Comparison of ENCODE assay signal across 18 cellular contexts in genomic region chr20:23060629-23061028, GRCh38. TPM values are rescaled to one million over a fixed set of nuclear protein-coding genes. Genes with fewer than 3 reads are reported as not detected.
DNase-seq lines count a peak whose midpoint lies in the region; ATAC-seq lines count a peak whose summit lies in the region.
"Had no signal": no experiment of that assay in that cellular context is flagged by ENCODE, and none has a peak within 500 bp of the region (broad histone marks: within the 10 kb centered on the region; RNA-seq: fewer than 3 reads in every experiment).

No MANE protein-coding gene starts in this region.

- H4K8ac ChIP-seq in mesendoderm (ENCODE audit: low read depth, low read length): no peak overlapping the region

- H3K9ac ChIP-seq in mesendoderm (ENCODE audit: low read length) (no peak overlapping the region), skeletal muscle tissue (ENCODE audit: low read depth in 1 of 3, low read length in 3 of 3) (no peak overlapping the region)

- H3K4ac ChIP-seq in mesendoderm (ENCODE audit: low read depth, low read length): no peak overlapping the region

- H4K5ac ChIP-seq in mesendoderm (ENCODE audit: low read length): no peak overlapping the region

- H2AK5ac ChIP-seq in mesendoderm (ENCODE audit: low read length): no peak overlapping the region

- peak overlapping the region; percentile 32 for H3K18ac ChIP-seq in mesendoderm (ENCODE audit: low read length)

- no peaks in the 10 kb centered on the region for H3K9me3 ChIP-seq in skeletal muscle tissue (ENCODE audit: control insufficient read depth in 3 of 3, low read length in 3 of 3)
- H3K9me3 ChIP-seq: BE2C, HAP-1 had no signal

- H3K4me2 ChIP-seq in mesendoderm (ENCODE audit: low read length): no peak overlapping the region

- H3K23ac ChIP-seq in mesendoderm (ENCODE audit: low read length): no peak overlapping the region

- no peak overlapping the region for H2BK15ac ChIP-seq in mesendoderm (replicated peaks; ENCODE audit: low read depth)

- ATAC-seq in HG03520 (IDR thresholded peaks at IDR 0.05; ENCODE audit: unreplicated experiment): no peak

- H3K79me2 ChIP-seq in mesendoderm (ENCODE audit: control insufficient read depth, insufficient read depth, low read length): no peaks in the 10 kb centered on the region

- H2BK120ac ChIP-seq in mesendoderm (ENCODE audit: low read depth, low read length): no peak overlapping the region

- H3K4me3 ChIP-seq in mesendoderm (ENCODE audit: low read length) (no peak overlapping the region), skeletal muscle tissue (ENCODE audit: low read length in 3 of 3) (no peak overlapping the region)
- H3K4me3 ChIP-seq: HAP-1, SK-N-MC had no signal

- H3K79me1 ChIP-seq in mesendoderm (ENCODE audit: low read length): no peaks in the 10 kb centered on the region

- H3K56ac ChIP-seq in mesendoderm (ENCODE audit: low read length): no peak overlapping the region

- no peak overlapping the region for H3K27ac ChIP-seq in mesendoderm (ENCODE audit: low read depth, low read length)
- peak overlapping the region; percentile 70 for H3K27ac ChIP-seq in skeletal muscle tissue (ENCODE audit: low read depth, low read length)
- H3K27ac ChIP-seq: SK-N-MC had no signal

- no peaks in the 10 kb centered on the region for H3K36me3 ChIP-seq in mesendoderm (ENCODE audit: control insufficient read depth, insufficient read depth, low read length)
- no peaks in the 10 kb centered on the region for H3K36me3 ChIP-seq in skeletal muscle tissue (ENCODE audit: control insufficient read depth in 3 of 3, insufficient read depth in 3 of 3, low read length in 3 of 3)
- H3K36me3 ChIP-seq: BE2C, HAP-1 had no signal

- no CpG with 5 or more reads among the region's 4 CpGs for WGBS in mesendoderm (ENCODE audit: extremely low coverage, insufficient coverage, low lambda C conversion rate)

- H3K27me3 ChIP-seq in mesendoderm (ENCODE audit: insufficient read depth, low read length, poor library complexity) (no peaks in the 10 kb centered on the region), skeletal muscle tissue (ENCODE audit: control insufficient read depth in 3 of 3, insufficient read depth in 3 of 3, low read length in 3 of 3) (no peaks in the 10 kb centered on the region)
- H3K27me3 ChIP-seq: BE2C had no signal

- peak; percentile 17 for DNase-seq in H4 (ENCODE audit: low spot score)
- peak; percentile 58 for DNase-seq in amniotic epithelial cell (ENCODE audit: low read depth)
- no peak for DNase-seq in mesendoderm
- DNase-seq in DMS153 (lab: John Stamatoyannopoulos, UW): no peak
- DNase-seq in anterior cingulate cortex (lab: John Stamatoyannopoulos, UW): no peak
- DNase-seq in NOMO-1 (lab: John Stamatoyannopoulos, UW; ENCODE audit: unreplicated experiment in 2 of 2): no peak
- DNase-seq: BE2C, DMS 273 treated with DMSO at 0.1 percent for 48 hours, IMR-90, NCI-H1436, NCI-H2081, NCI-H524 had no signal

- no peak overlapping the region for H2BK5ac ChIP-seq in mesendoderm (ENCODE audit: low read length)

- H3K4me1 ChIP-seq in mesendoderm (ENCODE audit: control insufficient read depth, low read depth, low read length) (peaks cover 3% of the 10 kb centered on the region), skeletal muscle tissue (ENCODE audit: control insufficient read depth in 3 of 3, insufficient read depth in 3 of 3, low read length in 3 of 3) (peaks cover 21 to 38% (median 27%) of the 10 kb centered on the region in 3 donors)
- H3K4me1 ChIP-seq: BE2C, HAP-1 had no signal

RNA-seq across cellular contexts. Expression of gene THBD, which starts 11.2 kb away (rescaled TPM):
- total RNA-seq in H4 (2014; rRNA removed; shearing (Covaris generic)): 0.04 and 0.33 TPM in 2 replicates
- 0.48 TPM for polyA plus RNA-seq in mesendoderm (2013, experiment 1 of 2)
- polyA plus RNA-seq in mesendoderm (2013, experiment 2 of 2): 0.42 TPM
- 6.8 TPM for total RNA-seq in skeletal muscle tissue
- total RNA-seq: HT-29, IMR-90 had no signal

RNA-seq across cellular contexts. Expression of gene CD93, which starts 25.5 kb away (rescaled TPM):
- not detected in 2 replicates for total RNA-seq in H4 (2014; rRNA removed; shearing (Covaris generic))
- polyA plus RNA-seq in mesendoderm (2013, experiment 1 of 2): under 0.01 TPM
- polyA plus RNA-seq in mesendoderm (2013, experiment 2 of 2): 0.01 TPM
- total RNA-seq in skeletal muscle tissue: 76.7 TPM
- total RNA-seq: HT-29, LHCN-M2 had no signal

RNA-seq across cellular contexts. Expression of gene SSTR4, which starts 25.5 kb away (rescaled TPM):
- total RNA-seq in H4 (2014; rRNA removed; shearing (Covaris generic)): not detected in 2 replicates
- polyA plus RNA-seq in mesendoderm (2013, experiment 1 of 2): 0.39 TPM
- polyA plus RNA-seq in mesendoderm (2013, experiment 2 of 2): 0.34 TPM
- not detected for total RNA-seq in skeletal muscle tissue
- total RNA-seq: HT-29, IMR-90, LHCN-M2 had no signal
- polyA plus RNA-seq: IMR-90 had no signal

Comparison
In these comparisons a context has a peak if more than half of its experiments do, and no peak if none do; other contexts are left out.
1. DNase-seq: peak in H4 (single experiment) and amniotic epithelial cell (single experiment); none in mesendoderm (single experiment), DMS153 (single experiment), anterior cingulate cortex (0 of 58) and NOMO-1 (0 of 2).
2. RNA of gene CD93, which starts 25.5 kb away (total RNA-seq): 76.7 TPM in skeletal muscle tissue (single experiment); not detected in H4; every median in the first group is over 10 times any median in the second.